Comparison of ENCODE assay signal across 8 cellular contexts in genomic region chr17:81393684-81394376, GRCh38. TPM values are rescaled to one million over a fixed set of nuclear protein-coding genes. Genes with fewer than 3 reads are reported as not detected.
DNase-seq lines count a peak whose midpoint lies in the region; ATAC-seq and TF ChIP-seq lines count a peak whose summit lies in the region.

No MANE protein-coding gene starts in this region.

- ATAC-seq in DND-41 (ENCODE audit: insufficient read depth, low read depth) (peak; percentile 30), left cardiac atrium (peak; percentile 60 to 67), GM21576 (IDR thresholded peaks at IDR 0.05; ENCODE audit: unreplicated experiment) (no peak)

- no peaks in the 10 kb centered on the region for H3K36me3 Mint-ChIP-seq in osteocyte (ENCODE audit: unreplicated experiment)

- no peaks in the 10 kb centered on the region; the same call in 1 of the 2 replicates for H3K36me3 ChIP-seq in DND-41 (ENCODE audit: insufficient read depth, low read length)
- H3K36me3 ChIP-seq in KMS-11 (ENCODE audit: insufficient read depth), result no peaks in the 10 kb centered on the region

- H3K79me2 ChIP-seq in DND-41 (ENCODE audit: insufficient read depth, low read length), result peaks cover 7% of the 10 kb centered on the region; the same call in 1 of the 2 replicates
- H3K79me2 ChIP-seq in KMS-11 (ENCODE audit: insufficient read depth, low read depth), result no peaks in the 10 kb centered on the region

- peaks cover 59% of the 10 kb centered on the region for H3K4me1 Mint-ChIP-seq in osteocyte (ENCODE audit: unreplicated experiment)

- H2AFZ ChIP-seq in DND-41 (ENCODE audit: low read depth, low read length) (no peak overlapping the region), KMS-11 (ENCODE audit: low read depth) (peak overlapping the region; percentile 51)

- H3K9me3 ChIP-seq in DND-41 (ENCODE audit: insufficient read depth, low read length, severe bottlenecking), result no peaks in the 10 kb centered on the region

- H3K4me3 Mint-ChIP-seq in osteocyte (ENCODE audit: unreplicated experiment), result peak overlapping the region; percentile 86

- intact Hi-C loops in left cardiac atrium (cut with DNase I), result loop anchor here in 1 of 2 donors (5.0 to 10.0 kb wide), 2 partner anchors 102 to 139 kb away; no protein-coding TSS in a partner anchor

- TF ChIP-seq CTCF in DND-41 (IDR thresholded peaks at IDR 0.05; ENCODE audit: borderline replicate concordance, extremely low read depth, low read length, poor library complexity, severe bottlenecking) (no peak), KMS-11 (conservative IDR thresholded peaks at IDR 0.05; ENCODE audit: low read depth, low read length) (no peak), osteocyte (IDR thresholded peaks at IDR 0.05) (peak; percentile 50)

- H3K27me3 ChIP-seq in DND-41 (ENCODE audit: insufficient read depth, low read length, poor library complexity), result peaks cover 95% of the 10 kb centered on the region
- H3K27me3 ChIP-seq in KMS-11 (ENCODE audit: insufficient read depth, low read depth), result peaks cover 99% of the 10 kb centered on the region

- H3K4me1 ChIP-seq in DND-41 (ENCODE audit: insufficient read depth, low read length), result peaks cover 59% of the 10 kb centered on the region
- peaks cover 19% of the 10 kb centered on the region for H3K4me1 ChIP-seq in KMS-11 (ENCODE audit: low read depth, poor library complexity, severe bottlenecking)

- peak overlapping the region; percentile 11 to 45; a peak in 2 of 4 replicates for H3K4me3 ChIP-seq in DND-41 (ENCODE audit: low read depth in 1 of 2, low read length in 2 of 2)
- no peak overlapping the region for H3K4me3 ChIP-seq in KMS-11 (IDR thresholded peaks at IDR 0.05; ENCODE audit: insufficient read depth, low read depth, low read length)

- H4K20me1 ChIP-seq in DND-41 (ENCODE audit: insufficient read depth, low read length), result peaks cover 26% of the 10 kb centered on the region
- no peaks in the 10 kb centered on the region for H4K20me1 ChIP-seq in KMS-11 (ENCODE audit: insufficient read depth)

- DNase-seq in DND-41 (peak; percentile 93), amygdala (lab: John Stamatoyannopoulos, UW) (peak; percentile 89 to 100 (median 99)), left cardiac atrium (peak; percentile 100), osteocyte (ENCODE audit: extremely low spot score, unreplicated experiment) (peak; percentile 100), ureter (ENCODE audit: low spot score) (peak; percentile 100)

- peak overlapping the region; percentile 83 for H3K27ac Mint-ChIP-seq in osteocyte (ENCODE audit: unreplicated experiment)

- H3K9ac ChIP-seq in DND-41 (ENCODE audit: low read depth, low read length) (peak overlapping the region; percentile 43; the same call in 1 of the 2 replicates), KMS-11 (no peak overlapping the region; the same call in 1 of the 2 replicates)

- H3K27me3 Mint-ChIP-seq in osteocyte (ENCODE audit: unreplicated experiment), result no peaks in the 10 kb centered on the region

- no peaks in the 10 kb centered on the region for H3K9me3 Mint-ChIP-seq in osteocyte (ENCODE audit: unreplicated experiment)

- peak overlapping the region; percentile 83 for H3K4me2 ChIP-seq in DND-41 (ENCODE audit: insufficient read depth, low read length)
- peak overlapping the region; percentile 65 for H3K4me2 ChIP-seq in KMS-11

- H3K27ac ChIP-seq in DND-41 (ENCODE audit: low read length) (no peak overlapping the region), KMS-11 (no peak overlapping the region)

TF ChIP-seq in PFSK-1, 5 proteins besides CTCF, POLR2A, EP300 and RAD21:
- TF ChIP-seq SIN3A (IDR thresholded peaks at IDR 0.05; ENCODE audit: borderline replicate concordance, insufficient read depth, low read length) (peak; percentile 95), POLR2AphosphoS5 (IDR thresholded peaks at IDR 0.05; ENCODE audit: low read depth, low read length) (peak; percentile 77; the same call in 1 of the 2 replicates), REST (IDR thresholded peaks at IDR 0.05; ENCODE audit: insufficient read depth in 1 of 2, low read depth in 2 of 2, low read length in 2 of 2) (peak; percentile 65 to 85), TAF1 (IDR thresholded peaks at IDR 0.05; ENCODE audit: borderline replicate concordance, insufficient read depth, low read length) (peak; percentile 93), FOXP2 (optimal IDR thresholded peaks at IDR 0.05; ENCODE audit: borderline replicate concordance, extremely low read depth, extremely low read length, insufficient read depth) (peak; percentile 99)

RNA-seq across cellular contexts. Expression of gene BAHCC1, which starts 1.4 kb away (rescaled TPM):
- polyA plus RNA-seq in PFSK-1 (2012; ENCODE audit: insufficient read length, low read depth), result 44.2 TPM
- total RNA-seq in left cardiac atrium, result 1 to 10 TPM; 8.3 to 9.9 TPM
- total RNA-seq in osteocyte, result 55.7 and 57.0 TPM in 2 replicates
- 23.7 TPM for total RNA-seq in ureter
